In the genomic region with DNA sequence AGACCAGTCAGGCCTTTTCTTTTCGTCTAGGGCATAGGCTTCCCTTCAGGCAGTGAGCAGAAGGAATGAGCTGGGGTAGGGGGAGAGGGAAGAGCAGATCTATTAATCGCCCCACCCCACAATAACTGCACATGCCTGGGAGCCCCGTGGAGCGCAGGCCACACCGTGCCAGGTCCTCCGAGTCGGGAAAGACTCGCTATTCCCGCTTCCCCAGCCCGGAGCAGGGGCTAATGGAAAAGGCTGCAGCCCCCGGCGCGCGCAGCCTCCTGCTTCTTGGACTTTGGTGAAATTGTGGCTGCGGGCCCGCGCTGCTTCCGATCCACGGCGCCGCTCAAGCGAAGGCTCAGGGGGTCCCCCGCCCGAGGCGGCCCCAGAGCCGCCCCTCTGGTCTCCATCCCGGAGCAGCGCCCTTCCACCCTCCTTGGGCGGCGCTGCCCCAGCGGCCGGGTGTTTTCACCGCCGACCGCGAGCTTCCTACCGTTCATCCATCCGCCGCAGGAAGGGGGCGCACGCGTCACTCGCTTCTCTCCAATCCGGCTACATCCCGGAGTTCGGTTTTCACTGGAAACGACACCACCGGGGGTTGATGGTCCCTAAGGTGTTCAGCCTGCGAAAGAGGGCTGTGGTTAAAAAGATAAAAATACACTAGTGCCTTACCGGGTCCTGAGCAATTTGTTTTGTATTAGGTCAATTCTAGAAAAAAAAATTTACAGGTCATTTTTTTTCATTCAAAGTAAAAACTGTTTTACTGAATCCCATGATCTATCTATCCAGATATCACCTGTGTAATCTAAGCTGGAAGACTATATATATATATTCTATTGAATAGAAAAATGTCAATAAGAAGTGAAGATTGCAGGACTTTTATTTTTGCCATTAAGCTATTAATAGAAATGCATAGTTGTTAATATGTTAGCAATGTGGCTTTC, we compare ENCODE assay signal across 8 cellular contexts. TPM values are rescaled to one million over a fixed set of nuclear protein-coding genes. Genes with fewer than 3 reads are reported as not detected.
DNase-seq lines count a peak whose midpoint lies in the region; ATAC-seq, FAIRE-seq and TF ChIP-seq lines count a peak whose summit lies in the region.

No MANE protein-coding gene starts in this region.

- H3K9ac ChIP-seq in GM12878 (ENCODE audit: control insufficient read depth, insufficient read depth, low read length) = no peak overlapping the region

- H4K20me1 ChIP-seq in GM12878 (ENCODE audit: control insufficient read depth, insufficient read depth) = no peaks in the 10 kb centered on the region

- no TSS peak for BruUV-seq in GM12878 (replicated peaks; lab: Mats Ljungman, UMichigan)

- H3K27me3 ChIP-seq in GM12878 (replicated peaks in 1 of 2; ENCODE audit: control insufficient read depth in 2 of 2, insufficient read depth in 2 of 2, low read length in 1 of 2) = peaks cover 0 to 15% of the 10 kb centered on the region in 2 experiments; a peak in 2 of 4 replicates

- no peaks in the 10 kb centered on the region; the same call in 2 of the 3 replicates for H3K9me3 ChIP-seq in GM12878 (replicated peaks; ENCODE audit: control insufficient read depth, insufficient read depth, low read length)

- no peaks in the 10 kb centered on the region for H3K79me2 ChIP-seq in GM12878 (ENCODE audit: control insufficient read depth, insufficient read depth, low read length)

- peak; percentile 69 to 88 (median 82) for TF ChIP-seq CTCF in GM12878 (IDR thresholded peaks at IDR 0.05 in 2 of 3, conservative IDR thresholded peaks at IDR 0.05 in 1 of 3; ENCODE audit: control insufficient read depth in 2 of 3, extremely low read depth in 1 of 3, insufficient read depth in 1 of 3, low read depth in 3 of 3, low read length in 3 of 3)

- SMC1A ChIA-PET in GM12878 (lab: Charles Lee; ENCODE audit: uncharacterized antibody, unreplicated experiment) = interaction anchor here (0.7 to 4.4 kb wide), 20 partner anchors 8 to 604 kb away, joined by 3 to 45 read pairs (median 3); no protein-coding TSS in a partner anchor

- CTCF ChIA-PET in GM12878 (lab: Yijun Ruan, JAX) = interaction anchor here (0.6 to 6.7 kb wide), 31 partner anchors 10 to 825 kb away, joined by 3 to 111 read pairs (median 4); no protein-coding TSS in a partner anchor

- FAIRE-seq in GM18507 (lab: Jason Lieb, UNC) = peak; percentile 67
- FAIRE-seq in GM12878 (lab: Jason Lieb, UNC) = no peak

- RAD21 ChIA-PET in GM12878 (lab: Charles Lee; ENCODE audit: unreplicated experiment) = interaction anchor here (0.6 to 2.3 kb wide), 13 partner anchors 10 to 633 kb away, joined by 3 to 12 read pairs (median 4); a partner anchor contains a TSS

- POLR2A ChIA-PET in GM12878 (lab: Charles Lee) = interaction anchor here (1.1 kb wide), 2 partner anchors 9 to 154 kb away, joined by 3 read pairs; no protein-coding TSS in a partner anchor

- TF ChIP-seq RAD21 in GM12878 (IDR thresholded peaks at IDR 0.05; ENCODE audit: insufficient read depth, low read depth, low read length) = peak; percentile 64

- DNase-seq in AG08396 (ENCODE audit: low spot score) = peak; percentile 88
- DNase-seq in GM18507 (ENCODE audit: extremely low spot score, insufficient read length, low read depth) = no peak
- peak; percentile 83 for DNase-seq in LoVo (ENCODE audit: low spot score)
- peak; percentile 75 for DNase-seq in SK-N-DZ (ENCODE audit: low spot score)
- DNase-seq in GM12878 (ENCODE audit: low read depth, low spot score) = no peak
- DNase-seq in hypothalamus (lab: John Stamatoyannopoulos, UW) = peak in 46 of 51 donors; percentile 13 to 88 (median 70)
- peak; percentile 90 for DNase-seq in retina

- H3K4me3 ChIP-seq in GM12878 = no peak overlapping the region

- H2AFZ ChIP-seq in GM12878 (ENCODE audit: control insufficient read depth, low read depth, low read length) = peak overlapping the region; percentile 36; the same call in 1 of the 2 replicates

- H3K27ac ChIP-seq in GM12878 (ENCODE audit: control insufficient read depth, insufficient read depth) = no peak overlapping the region

- no peaks in the 10 kb centered on the region for H3K36me3 ChIP-seq in GM12878 (ENCODE audit: control insufficient read depth in 2 of 2, insufficient read depth in 2 of 2, low read length in 1 of 2)

- intact Hi-C loops in GM12878 (cut with micrococcal nuclease; ENCODE audit: unreplicated experiment) = loop anchor here (1.0 to 10.0 kb wide), 2 partner anchors 113 to 654 kb away; no protein-coding TSS in a partner anchor

- no peaks in the 10 kb centered on the region for H3K4me1 ChIP-seq in GM12878 (ENCODE audit: control insufficient read depth, insufficient read depth, low read length)

- 10% methylated on average over 46 of the region's 50 CpGs for WGBS in GM12878 (ENCODE audit: insufficient coverage, insufficient replicate concordance, low lambda C conversion rate, missing lambda C conversion rate)

- H3K4me2 ChIP-seq in GM12878 (ENCODE audit: control insufficient read depth, insufficient read depth) = peak overlapping the region; percentile 62

- in situ Hi-C loops in GM12878 (cut with MboI) = loop anchor here (25.0 kb wide), 1 partner anchor 637 kb away; a partner anchor contains a TSS

- TF ChIP-seq POLR2A in GM12878 (IDR thresholded peaks at IDR 0.05; ENCODE audit: low read depth, low read length) = no peak

- TF ChIP-seq EP300 in GM12878 (IDR thresholded peaks at IDR 0.05; ENCODE audit: borderline replicate concordance in 1 of 2, control insufficient read depth in 1 of 2, low read depth in 2 of 2, low read length in 2 of 2) = no peak

- ATAC-seq in GM12878 (peak; percentile 63), GM18519 (IDR thresholded peaks at IDR 0.05; ENCODE audit: low FRiP score, unreplicated experiment) (no peak)

TF ChIP-seq in GM12878, 131 proteins besides CTCF, POLR2A, EP300 and RAD21 (continues in another document):
- no peak for TF ChIP-seq NBN (IDR thresholded peaks at IDR 0.05)
- no peak for TF ChIP-seq CHD2 (IDR thresholded peaks at IDR 0.05; ENCODE audit: borderline replicate concordance, low read depth, low read length)
- no peak for TF ChIP-seq HDGF (IDR thresholded peaks at IDR 0.05)
- no peak for TF ChIP-seq DPF2 (IDR thresholded peaks at IDR 0.05)
- TF ChIP-seq STAT1 (conservative IDR thresholded peaks at IDR 0.05) = no peak
- TF ChIP-seq HDAC6 (IDR thresholded peaks at IDR 0.05; ENCODE audit: unreplicated experiment) = no peak
- no peak for TF ChIP-seq ZSCAN29 (IDR thresholded peaks at IDR 0.05)
- TF ChIP-seq CREM (IDR thresholded peaks at IDR 0.05; ENCODE audit: low read depth) = no peak
- TF ChIP-seq, protein P1, sequence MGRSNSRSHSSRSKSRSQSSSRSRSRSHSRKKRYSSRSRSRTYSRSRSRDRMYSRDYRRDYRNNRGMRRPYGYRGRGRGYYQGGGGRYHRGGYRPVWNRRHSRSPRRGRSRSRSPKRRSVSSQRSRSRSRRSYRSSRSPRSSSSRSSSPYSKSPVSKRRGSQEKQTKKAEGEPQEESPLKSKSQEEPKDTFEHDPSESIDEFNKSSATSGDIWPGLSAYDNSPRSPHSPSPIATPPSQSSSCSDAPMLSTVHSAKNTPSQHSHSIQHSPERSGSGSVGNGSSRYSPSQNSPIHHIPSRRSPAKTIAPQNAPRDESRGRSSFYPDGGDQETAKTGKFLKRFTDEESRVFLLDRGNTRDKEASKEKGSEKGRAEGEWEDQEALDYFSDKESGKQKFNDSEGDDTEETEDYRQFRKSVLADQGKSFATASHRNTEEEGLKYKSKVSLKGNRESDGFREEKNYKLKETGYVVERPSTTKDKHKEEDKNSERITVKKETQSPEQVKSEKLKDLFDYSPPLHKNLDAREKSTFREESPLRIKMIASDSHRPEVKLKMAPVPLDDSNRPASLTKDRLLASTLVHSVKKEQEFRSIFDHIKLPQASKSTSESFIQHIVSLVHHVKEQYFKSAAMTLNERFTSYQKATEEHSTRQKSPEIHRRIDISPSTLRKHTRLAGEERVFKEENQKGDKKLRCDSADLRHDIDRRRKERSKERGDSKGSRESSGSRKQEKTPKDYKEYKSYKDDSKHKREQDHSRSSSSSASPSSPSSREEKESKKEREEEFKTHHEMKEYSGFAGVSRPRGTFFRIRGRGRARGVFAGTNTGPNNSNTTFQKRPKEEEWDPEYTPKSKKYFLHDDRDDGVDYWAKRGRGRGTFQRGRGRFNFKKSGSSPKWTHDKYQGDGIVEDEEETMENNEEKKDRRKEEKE (IDR thresholded peaks at IDR 0.05) = no peak
- no peak for TF ChIP-seq BACH1 (IDR thresholded peaks at IDR 0.05; ENCODE audit: borderline replicate concordance)
- 0 out of 2 replicates have a peak, but pooled peaks have one; percentile 36 for TF ChIP-seq RB1 (IDR thresholded peaks at IDR 0.05; ENCODE audit: borderline replicate concordance)

RNA-seq across cellular contexts. Expression of a gene that starts 4.4 kb away (rescaled TPM):
- 5.9 and 6.0 TPM in 2 replicates for polyA plus RNA-seq in SK-N-DZ (2014; cell fraction: cytosol; rRNA removed)
- 14.7 and 23.6 TPM in 2 replicates for polyA plus RNA-seq in SK-N-DZ (2014; cell fraction: nucleus; rRNA removed)
- 1.1 and 1.5 TPM in 2 replicates for total RNA-seq in GM12878 (2013; cell fraction: nucleolus; rRNA removed)
- total RNA-seq in GM12878 (2014; rRNA removed) (0.90 and 0.93 TPM in 2 replicates), GM12878 (2014; rRNA removed; fragmentation: Illumina TruSeq; extraction: Trizol) (0.83 and 0.89 TPM in 2 replicates), GM12878 (2021) (1.1 and 1.4 TPM in 2 replicates)
- 0.71 TPM for polyA plus RNA-seq in GM12878 (2011; ENCODE audit: low read depth)
- polyA plus RNA-seq in GM12878 (2011; rRNA removed) (0.05 and 0.06 TPM in 2 replicates), GM12878 (2014; fragmentation: Illumina TruSeq; extraction: Trizol) (0.71 and 1.0 TPM in 2 replicates), GM12878 (2014; fragmentation: Nextera tagmentation; extraction: Ambion mirVana) (under 1 TPM; 0.14 to 0.31 TPM), GM12878 (2014; rRNA removed) (0.89 and 0.90 TPM in 2 replicates), GM12878 (2016; fragmentation: Nextera tagmentation; extraction: Ambion mirVana) (under 1 TPM in 1 of 2 experiments, not detected in 1; 0.23 TPM)
- 0.03 and 0.04 TPM in 2 replicates for polyA plus RNA-seq in GM12878 (2011; cell fraction: cytosol; rRNA removed)
- 0.12 and 0.15 TPM in 2 replicates for polyA plus RNA-seq in GM12878 (2011; cell fraction: nucleus; rRNA removed)
- 1.0 and 1.2 TPM in 2 replicates for polyA plus RNA-seq in GM12878 (2012)
- 0.07 and 0.10 TPM in 2 replicates for polyA minus RNA-seq in GM12878 (2011; rRNA and poly(A)+ RNA removed)
- 0.21 TPM in 1 of 2 replicates, not detected in the other for polyA minus RNA-seq in GM12878 (2011; cell fraction: cytosol; rRNA and poly(A)+ RNA removed)
- 0.10 and 0.12 TPM in 2 replicates for polyA minus RNA-seq in GM12878 (2011; cell fraction: nucleus; rRNA and poly(A)+ RNA removed)

Comparison
In these comparisons a context has a peak if more than half of its experiments do, and no peak if none do; other contexts are left out.
1. DNase-seq: peak in AG08396 (single experiment), LoVo (single experiment), SK-N-DZ (single experiment), hypothalamus (46 of 51) and retina (single experiment); none in GM18507 (single experiment) and GM12878 (single experiment).